20 cellular contexts compared by ENCODE assay signal in genomic region chr11:83871013-83871412, GRCh38.
"Had no signal": no experiment of that assay in that cellular context is flagged by ENCODE, and none has a peak within 500 bp of the region (broad histone marks: within the 10 kb centered on the region; RNA-seq: fewer than 3 reads in every experiment).

No MANE protein-coding gene starts in this region.

- H3K9me3 ChIP-seq: mucosa of descending colon, neutrophil, right atrium auricular region, sigmoid colon had no signal

- H3K36me3 Mint-ChIP-seq: naive thymus-derived CD8-positive, alpha-beta T cell had no signal

- H3K27me3 ChIP-seq: hepatocyte, neutrophil, right atrium auricular region, sigmoid colon had no signal

- H3K4me1 Mint-ChIP-seq: naive thymus-derived CD8-positive, alpha-beta T cell had no signal

- DNase-seq: effector CD4-positive, alpha-beta T cell; endodermal cell; foreskin melanocyte; head of caudate nucleus; left colon; left ventricle myocardium superior; mucosa of descending colon; naive thymus-derived CD8-positive, alpha-beta T cell; posterior cingulate gyrus; sigmoid colon; stimulated activated CD4-positive, alpha-beta T cell treated with anti-CD3 and anti-CD28 coated beads, Interleukin-12 subunit alpha, Interleukin-12 subunit beta, amount 100 ng/mL, for 4 hours; stimulated activated naive CD4-positive, alpha-beta T cell; trophoblast cell had no signal

- H3K36me3 ChIP-seq: neutrophil, right atrium auricular region, sigmoid colon had no signal

- H3K4me1 ChIP-seq: right atrium auricular region, sigmoid colon had no signal

- H3K4me3 ChIP-seq: coronary artery, hepatocyte, mucosa of descending colon, right atrium auricular region, sigmoid colon, skin epidermis had no signal

- H3K79me2 ChIP-seq: hepatocyte had no signal

- FAIRE-seq: endothelial cell of umbilical vein, urothelium cell line had no signal

- H3K27ac ChIP-seq: coronary artery, hepatocyte, neutrophil, right atrium auricular region, sigmoid colon, skin epidermis had no signal

- H3K27ac Mint-ChIP-seq: endodermal cell; naive thymus-derived CD8-positive, alpha-beta T cell had no signal

- H2AFZ ChIP-seq: hepatocyte had no signal

- H3K4me2 ChIP-seq: hepatocyte had no signal

- ATAC-seq: left colon; left ventricle myocardium superior; mucosa of descending colon; naive thymus-derived CD8-positive, alpha-beta T cell had no signal

- H3K4me3 Mint-ChIP-seq: endodermal cell; naive thymus-derived CD8-positive, alpha-beta T cell had no signal

- H3K9me3 Mint-ChIP-seq: endodermal cell had no signal
